ENCODE assay signal across 8 cellular contexts in genomic region chr3:189233225-189233858, GRCh38.
DNase-seq lines count a peak whose midpoint lies in the region; ATAC-seq and TF ChIP-seq lines count a peak whose summit lies in the region.

No MANE protein-coding gene starts in this region.

- peaks cover 4% of the 10 kb centered on the region for H3K27me3 Mint-ChIP-seq in T-helper 2 cell treated with Interferon-gamma antibody and Interleukin-4, amounts not matched to agents 5 μg/mL and 100 μg/mL, for 36 hours (ENCODE audit: low read depth)

- H3K9me3 Mint-ChIP-seq in T-helper 2 cell treated with Interferon-gamma antibody and Interleukin-4, amounts not matched to agents 5 μg/mL and 100 μg/mL, for 36 hours: no peaks in the 10 kb centered on the region

- ATAC-seq in HG03045 (IDR thresholded peaks at IDR 0.05; ENCODE audit: unreplicated experiment) (no peak), HG03175 (IDR thresholded peaks at IDR 0.05; ENCODE audit: unreplicated experiment) (no peak)

- no peak overlapping the region for H3K27ac Mint-ChIP-seq in T-helper 2 cell treated with Interferon-gamma antibody and Interleukin-4, amounts not matched to agents 5 μg/mL and 100 μg/mL, for 36 hours

- H3K4me3 ChIP-seq in fibroblast of the aortic adventitia (ENCODE audit: low read depth, low read length): no peak overlapping the region

- H3K36me3 Mint-ChIP-seq in T-helper 2 cell treated with Interferon-gamma antibody and Interleukin-4, amounts not matched to agents 5 μg/mL and 100 μg/mL, for 36 hours (ENCODE audit: low read depth): peaks cover 2% of the 10 kb centered on the region

- peak; percentile 19 for DNase-seq in activated T-cell treated with anti-CD3 and anti-CD28 coated beads for 48 hours (ENCODE audit: low read depth)
- DNase-seq in activated T-cell treated with anti-CD3 and anti-CD28 coated beads, Interleukin-2, amount 50 U/mL, for 1 hour: no peak
- peak; percentile 54 for DNase-seq in NCI-H1436 treated with DMSO at 0.1 percent for 48 hours (lab: John Stamatoyannopoulos, UW)
- peak; percentile 23 for DNase-seq in T-helper 2 cell treated with Interferon-gamma antibody and Interleukin-4, amounts not matched to agents 5 μg/mL and 100 μg/mL, for 36 hours (ENCODE audit: low spot score)
- peak; percentile 83 for DNase-seq in fibroblast of the aortic adventitia (ENCODE audit: low read depth)
- peak; percentile 18 for DNase-seq in occipital lobe (lab: John Stamatoyannopoulos, UW)

- peaks cover 26% of the 10 kb centered on the region for H3K4me1 Mint-ChIP-seq in T-helper 2 cell treated with Interferon-gamma antibody and Interleukin-4, amounts not matched to agents 5 μg/mL and 100 μg/mL, for 36 hours (ENCODE audit: low read depth)

- H3K4me3 Mint-ChIP-seq in T-helper 2 cell treated with Interferon-gamma antibody and Interleukin-4, amounts not matched to agents 5 μg/mL and 100 μg/mL, for 36 hours: no peak overlapping the region

- peak; percentile 79 for TF ChIP-seq CTCF in fibroblast of the aortic adventitia (IDR thresholded peaks at IDR 0.05; ENCODE audit: insufficient read depth, low read length)
